11 cellular contexts compared by ENCODE assay signal in genomic region chr3:172152294-172152649, GRCh38.
DNase-seq lines count a peak whose midpoint lies in the region; ATAC-seq, FAIRE-seq and TF ChIP-seq lines count a peak whose summit lies in the region.
"Had no signal": no experiment of that assay in that cellular context is flagged by ENCODE, and none has a peak within 500 bp of the region (broad histone marks: within the 10 kb centered on the region; RNA-seq: fewer than 3 reads in every experiment).

No MANE protein-coding gene starts in this region.

- FAIRE-seq in kidney (lab: Jason Lieb, UNC): no peak

- H3K27ac Mint-ChIP-seq in H9: peak overlapping the region; percentile 80 to 89 (median 82)
- peak overlapping the region; percentile 85 for H3K27ac Mint-ChIP-seq in WTC11

- H3K36me3 ChIP-seq in kidney (ENCODE audit: control insufficient read depth in 1 of 2, insufficient read depth in 2 of 2, low read length in 2 of 2) (no peaks in the 10 kb centered on the region), gastrocnemius medialis (no peaks in the 10 kb centered on the region)
- H3K36me3 ChIP-seq: WERI-Rb-1 had no signal

- H3K27me3 Mint-ChIP-seq in H9 (ENCODE audit: low read depth) (no peaks in the 10 kb centered on the region), WTC11 (ENCODE audit: low read depth) (no peaks in the 10 kb centered on the region)
- H3K27me3 Mint-ChIP-seq: CD4-positive, alpha-beta memory T cell had no signal

- H2BK15ac ChIP-seq in H9 (ENCODE audit: low read depth, low read length): no peak overlapping the region

- no peak for TF ChIP-seq POLR2A in gastrocnemius medialis (IDR thresholded peaks at IDR 0.05)

- DNase-seq in H9 (no peak), WTC11 (ENCODE audit: low spot score) (no peak), kidney (no peak), gastrocnemius medialis (no peak), dorsolateral prefrontal cortex (no peak), GM19238 (ENCODE audit: insufficient read length, low spot score) (no peak), GM03348 (ENCODE audit: low spot score) (no peak), iPS-NIHi7 (ENCODE audit: extremely low spot score) (no peak)
- DNase-seq: CD4-positive, alpha-beta memory T cell; effector memory CD4-positive, alpha-beta T cell; WERI-Rb-1 had no signal

- H3K4me3 Mint-ChIP-seq in H9 (no peak overlapping the region), WTC11 (no peak overlapping the region)

- no peak overlapping the region for H2BK5ac ChIP-seq in H9 (ENCODE audit: insufficient read length, low read length)

- H3K36me3 Mint-ChIP-seq in H9 (ENCODE audit: insufficient read depth in 1 of 3, low read depth in 3 of 3) (no peaks in the 10 kb centered on the region; a peak in 1 of 7 replicates), WTC11 (no peaks in the 10 kb centered on the region)

- H2AFZ ChIP-seq in H9 (ENCODE audit: low read length): no peak overlapping the region

- no peak overlapping the region for H2AK5ac ChIP-seq in H9 (ENCODE audit: insufficient read length, low read length)

- no peak for ATAC-seq in WTC11
- ATAC-seq in gastrocnemius medialis: no peak

- H3K4me1 Mint-ChIP-seq in H9: peaks cover 70 to 71% of the 10 kb centered on the region in 2 experiments
- H3K4me1 Mint-ChIP-seq in WTC11: peaks cover 90% of the 10 kb centered on the region

- no peak overlapping the region for H3K56ac ChIP-seq in H9 (ENCODE audit: insufficient read length, low read depth, low read length)

- POLR2A ChIA-PET in WTC11 (lab: Charles Lee): interaction anchor here (0.8 kb wide), 1 partner anchor 441 kb away, joined by 4 read pairs; no protein-coding TSS in a partner anchor

- H2BK20ac ChIP-seq in H9 (ENCODE audit: low read depth, low read length, poor library complexity, severe bottlenecking): no peak overlapping the region

- no peak overlapping the region for H4K91ac ChIP-seq in H9 (ENCODE audit: insufficient read length, low read depth, low read length)

- H3K9me3 Mint-ChIP-seq in H9: no peaks in the 10 kb centered on the region
- no peaks in the 10 kb centered on the region for H3K9me3 Mint-ChIP-seq in WTC11
- H3K9me3 Mint-ChIP-seq: CD4-positive, alpha-beta memory T cell had no signal

- H3K27me3 ChIP-seq in H9 (ENCODE audit: insufficient read depth, low read length) (no peaks in the 10 kb centered on the region), gastrocnemius medialis (no peaks in the 10 kb centered on the region), dorsolateral prefrontal cortex (no peaks in the 10 kb centered on the region)

- no peak overlapping the region for H2BK120ac ChIP-seq in H9 (ENCODE audit: low read depth, low read length, poor library complexity, severe bottlenecking)

- peaks cover 8% of the 10 kb centered on the region; the same call in 1 of the 2 replicates for H3K79me2 ChIP-seq in H9 (ENCODE audit: insufficient read depth, low read length)

- H3K9me3 ChIP-seq in H9 (ENCODE audit: control insufficient read depth, low read depth, low read length): no peaks in the 10 kb centered on the region
- no peaks in the 10 kb centered on the region for H3K9me3 ChIP-seq in kidney (ENCODE audit: control insufficient read depth in 1 of 2, low read length in 2 of 2)
- H3K9me3 ChIP-seq in gastrocnemius medialis: no peaks in the 10 kb centered on the region

- no CpG with 5 or more reads among the region's 5 CpGs for WGBS in H9 (ENCODE audit: extremely low coverage, insufficient read length, low lambda C conversion rate)

- H4K8ac ChIP-seq in H9 (replicated peaks; ENCODE audit: insufficient read length, low read depth, low read length): no peak overlapping the region

- no peaks in the 10 kb centered on the region for H4K20me1 ChIP-seq in H9 (ENCODE audit: control insufficient read depth, insufficient read depth, insufficient read length)

- H3K79me1 ChIP-seq in H9 (ENCODE audit: insufficient read depth, low read depth, low read length, poor library complexity, severe bottlenecking): no peaks in the 10 kb centered on the region

- CTCF ChIA-PET in WTC11 (lab: Charles Lee): interaction anchor here (1.4 kb wide), 1 partner anchor 13 kb away, joined by 4 read pairs; no protein-coding TSS in a partner anchor

- H3K23ac ChIP-seq in H9 (ENCODE audit: insufficient read length, low read depth, low read length): no peak overlapping the region

- H3K18ac ChIP-seq in H9 (ENCODE audit: insufficient read length, low read depth, low read length): no peak overlapping the region

- H3K23me2 ChIP-seq in H9 (ENCODE audit: insufficient read length, low read depth, low read length, poor library complexity, severe bottlenecking): no peaks in the 10 kb centered on the region

- peak overlapping the region; percentile 63; the same call in 1 of the 2 replicates for H3K14ac ChIP-seq in H9 (ENCODE audit: insufficient read depth, low read length)

- no peak overlapping the region for H3K4me2 ChIP-seq in H9 (ENCODE audit: insufficient read depth, insufficient read length, low read length)

- in situ Hi-C loops in gastrocnemius medialis (cut with MboI; ENCODE audit: low sequenced_read_pairs in 4 of 4): no loop called here

- H3T11ph ChIP-seq in H9 (ENCODE audit: low read length): no peak overlapping the region

- intact Hi-C loops in kidney (cut with DNase I): no loop called here
- intact Hi-C loops in gastrocnemius medialis (cut with DNase I; ENCODE audit: low total_unique reads): no loop called here
- intact Hi-C loops in dorsolateral prefrontal cortex (cut with DNase I): no loop called here

- H3K27ac ChIP-seq in H9 (ENCODE audit: insufficient read length, low read depth, low read length): peak overlapping the region; percentile 40
- peak overlapping the region; percentile 81 to 91 for H3K27ac ChIP-seq in kidney (ENCODE audit: low read depth in 2 of 2, low read length in 2 of 2)
- H3K27ac ChIP-seq in gastrocnemius medialis: peak overlapping the region; percentile 83 to 91 (median 84)
- no peak overlapping the region for H3K27ac ChIP-seq in dorsolateral prefrontal cortex
- H3K27ac ChIP-seq: WERI-Rb-1 had no signal

- H3K9ac ChIP-seq in H9 (ENCODE audit: extremely low read depth, insufficient read length, low read length) (no peak overlapping the region), kidney (ENCODE audit: low read length in 2 of 2) (peak overlapping the region in 1 of 2 donors; percentile 70)

- H3K4ac ChIP-seq in H9 (ENCODE audit: low read depth, low read length): no peak overlapping the region

- H3K4me3 ChIP-seq in kidney (ENCODE audit: low read length in 2 of 2) (no peak overlapping the region), gastrocnemius medialis (no peak overlapping the region), dorsolateral prefrontal cortex (no peak overlapping the region)

- H2BK12ac ChIP-seq in H9 (ENCODE audit: insufficient read length, low read depth, low read length): no peak overlapping the region

- H3K4me1 ChIP-seq in H9 (ENCODE audit: insufficient read depth, low read length) (peaks cover 25% of the 10 kb centered on the region), kidney (ENCODE audit: control insufficient read depth in 1 of 2, insufficient read depth in 1 of 2, low read depth in 1 of 2, low read length in 2 of 2) (peaks cover 22 to 25% of the 10 kb centered on the region in 2 donors), gastrocnemius medialis (peaks cover 79 to 80% of the 10 kb centered on the region in 2 donors)

- no peak overlapping the region for H4K5ac ChIP-seq in H9 (ENCODE audit: insufficient read length, low read depth, low read length)

- TF ChIP-seq CTCF in H9 (conservative IDR thresholded peaks at IDR 0.05): no peak
- no peak for TF ChIP-seq CTCF in WTC11 (IDR thresholded peaks at IDR 0.05)
- TF ChIP-seq CTCF in kidney (IDR thresholded peaks at IDR 0.05; ENCODE audit: borderline replicate concordance, extremely low read depth, insufficient read depth): no peak
- TF ChIP-seq CTCF in gastrocnemius medialis (IDR thresholded peaks at IDR 0.05 in 4 of 5, conservative IDR thresholded peaks at IDR 0.05 in 1 of 5): no peak
- TF ChIP-seq CTCF in dorsolateral prefrontal cortex (IDR thresholded peaks at IDR 0.05 in 54 of 56, conservative IDR thresholded peaks at IDR 0.05 in 2 of 56; ENCODE audit: low read depth in 1 of 56, partially characterized antibody in 56 of 56): no peak

TF ChIP-seq in WTC11, 78 proteins besides CTCF, POLR2A, EP300 and RAD21 (continues in another document):
- TF ChIP-seq E2F1 (CRISPR knock-in tag; IDR thresholded peaks at IDR 0.05) (no peak), TCF7 (CRISPR knock-in tag; IDR thresholded peaks at IDR 0.05; ENCODE audit: low read depth) (no peak), ZNF281 (CRISPR knock-in tag; IDR thresholded peaks at IDR 0.05) (no peak)

Comparison
In these comparisons a context has a peak if more than half of its experiments do, and no peak if none do; other contexts are left out.
1. H3K27ac ChIP-seq: peak in H9 (single experiment), kidney (2 of 2) and gastrocnemius medialis (4 of 4); none in dorsolateral prefrontal cortex (0 of 59).